25 cellular contexts compared by ENCODE assay signal in genomic region chr2:24644032-24644431, GRCh38.
DNase-seq lines count a peak whose midpoint lies in the region; ATAC-seq, FAIRE-seq and TF ChIP-seq lines count a peak whose summit lies in the region.
"Had no signal": no experiment of that assay in that cellular context is flagged by ENCODE, and none has a peak within 500 bp of the region (broad histone marks: within the 10 kb centered on the region; RNA-seq: fewer than 3 reads in every experiment).

No MANE protein-coding gene starts in this region.

- H3K27me3 ChIP-seq in K562 (ENCODE audit: control insufficient read depth in 2 of 2, insufficient read depth in 2 of 2, low read length in 2 of 2) (no peaks in the 10 kb centered on the region), pancreas (no peaks in the 10 kb centered on the region)
- H3K27me3 ChIP-seq: BE2C, BLaER1 had no signal

- POLR2A ChIA-PET in HEK293 (lab: Yijun Ruan, JAX) (no interaction called here), K562 (lab: Yijun Ruan, JAX) (interaction anchor here (1.3 kb wide), 1 partner anchor 16 kb away, joined by 4 read pairs; no protein-coding TSS in a partner anchor)

- no peaks in the 10 kb centered on the region for H3K36me3 ChIP-seq in HEK293 (ENCODE audit: control insufficient read depth in 2 of 2, insufficient read depth in 1 of 2, low read length in 2 of 2)
- peaks cover 4% of the 10 kb centered on the region; the same call in 2 of the 3 replicates for H3K36me3 ChIP-seq in K562 (ENCODE audit: control insufficient read depth, insufficient read depth, low read length)
- no peaks in the 10 kb centered on the region for H3K36me3 ChIP-seq in pancreas
- H3K36me3 ChIP-seq: BE2C, BLaER1 had no signal

- H3K9me3 ChIP-seq in HEK293 (ENCODE audit: control insufficient read depth, insufficient read depth, low read depth, low read length) = no peaks in the 10 kb centered on the region
- no peaks in the 10 kb centered on the region for H3K9me3 ChIP-seq in K562 (replicated peaks; ENCODE audit: control insufficient read depth, insufficient read depth, low read depth, low read length)
- H3K9me3 ChIP-seq in pancreas = no peaks in the 10 kb centered on the region
- H3K9me3 ChIP-seq: BE2C, BLaER1 had no signal

- no peak for TF ChIP-seq RAD21 in K562 (CRISPR knock-in tag; conservative IDR thresholded peaks at IDR 0.05 in 1 of 2, IDR thresholded peaks at IDR 0.05 in 1 of 2)

- DNase-seq in GM19239 (ENCODE audit: insufficient read length, low spot score) (no peak), K562 (ENCODE audit: extremely low read depth in 1 of 4, low spot score in 3 of 4) (no peak), pancreas (no peak), dermis blood vessel endothelial cell (no peak), cerebellar nuclear complex (lab: John Stamatoyannopoulos, UW) (no peak)
- DNase-seq: 8988T; ACHN; BE2C; C1 segment of cervical spinal cord; CD4-positive, alpha-beta memory T cell; CD4-positive, CD25-positive, alpha-beta regulatory T cell; CD8-positive, alpha-beta memory T cell; COR-L47; DMS 273 treated with DMSO at 0.1 percent for 48 hours; DMS153; DMS53; DMS79; DND-41; EL; GDM1 had no signal

- no peaks in the 10 kb centered on the region for H3K9me1 ChIP-seq in K562 (ENCODE audit: control insufficient read depth, insufficient read depth, low read length)

- H3K4me1 ChIP-seq in HEK293 (ENCODE audit: control insufficient read depth, insufficient read depth, low read length) (peaks cover 4% of the 10 kb centered on the region; the same call in 1 of the 2 replicates), K562 (replicated peaks in 1 of 2; ENCODE audit: control insufficient read depth in 2 of 2, insufficient read depth in 2 of 2, low read length in 2 of 2) (0 out of 5 replicates have a peak, but pooled peaks cover 0 to 2% of the 10 kb centered on the region in 2 experiments), pancreas (peaks cover 0 to 8% (median 6%) of the 10 kb centered on the region in 3 donors)
- H3K4me1 ChIP-seq: BE2C, BLaER1 had no signal

- in situ Hi-C loops in K562 (cut with MboI) = no loop called here

- H3K9ac ChIP-seq in K562 (ENCODE audit: insufficient read depth in 1 of 2, low read depth in 2 of 2, low read length in 2 of 2) = no peak overlapping the region
- H3K9ac ChIP-seq: BLaER1 had no signal

- ATAC-seq in K562 = no peak
- ATAC-seq in pancreas = peak in 3 of 4 donors; percentile 40 to 82 (median 51)
- no peak for ATAC-seq in GM21526 (IDR thresholded peaks at IDR 0.05; ENCODE audit: low FRiP score, unreplicated experiment)
- ATAC-seq: GM12878 had no signal

- WGBS in K562 (ENCODE audit: insufficient coverage, low coverage, missing lambda C conversion rate) = 84% methylated on average over 2 of the region's 2 CpGs
- 44 to 63% methylated on average over 2 of the region's 2 CpGs for WGBS in pancreas, 2 donors

- H3K4me2 ChIP-seq in K562 (ENCODE audit: insufficient read depth, low read length) = no peak overlapping the region
- H3K4me2 ChIP-seq: BLaER1 had no signal

- H3K79me2 ChIP-seq in K562 (ENCODE audit: control insufficient read depth, insufficient read depth, low read length) = peaks cover 4% of the 10 kb centered on the region; the same call in 1 of the 3 replicates

- no peak for TF ChIP-seq EP300 in K562 (IDR thresholded peaks at IDR 0.05; ENCODE audit: low read length)

- H3K4me3 ChIP-seq in HEK293 (ENCODE audit: low read depth, low read length) = no peak overlapping the region
- H3K4me3 ChIP-seq in K562 = no peak overlapping the region
- H3K4me3 ChIP-seq in pancreas = no peak overlapping the region
- H3K4me3 ChIP-seq: BLaER1, GM12878 had no signal

- TF ChIP-seq POLR2A in K562 (conservative IDR thresholded peaks at IDR 0.05) = no peak

- H3K27ac ChIP-seq in HEK293 (ENCODE audit: extremely low read depth, low read depth, low read length) = no peak overlapping the region
- H3K27ac ChIP-seq in K562 (ENCODE audit: extremely low read depth, low read depth, low read length) = no peak overlapping the region
- no peak overlapping the region for H3K27ac ChIP-seq in pancreas
- H3K27ac ChIP-seq: BLaER1 had no signal

- intact Hi-C loops in K562 (cut with micrococcal nuclease) = no loop called here
- intact Hi-C loops in pancreas (cut with DNase I) = no loop called here

- no TSS peak for BruUV-seq in K562 (replicated peaks; lab: Mats Ljungman, UMichigan)

- CTCF ChIA-PET in HEK293 (lab: Yijun Ruan, JAX) (interaction anchor here (0.6 kb wide), 1 partner anchor 560 kb away, joined by 3 read pairs; no protein-coding TSS in a partner anchor), K562 (lab: Yijun Ruan, JAX; ENCODE audit: low intra/inter-chr PET ratio) (no interaction called here)

- FAIRE-seq in GM19239 (lab: Jason Lieb, UNC) (peak; percentile 74), K562 (lab: Jason Lieb, UNC) (no peak), pancreas (lab: Jason Lieb, UNC) (no peak)
- FAIRE-seq: GM12878, GM12892 had no signal

- TF ChIP-seq CTCF in HEK293 (tag by site-specific recombination; IDR thresholded peaks at IDR 0.05) (no peak), K562 (IDR thresholded peaks at IDR 0.05 in 2 of 3, conservative IDR thresholded peaks at IDR 0.05 in 1 of 3; ENCODE audit: insufficient read depth in 2 of 3, low read depth in 1 of 3, low read length in 3 of 3) (no peak), pancreas (IDR thresholded peaks at IDR 0.05) (no peak)

- H4K20me1 ChIP-seq in K562 (replicated peaks; ENCODE audit: control insufficient read depth, insufficient read depth, low read length) = no peaks in the 10 kb centered on the region
- H4K20me1 ChIP-seq: BLaER1 had no signal

- no peak overlapping the region for H2AFZ ChIP-seq in K562 (ENCODE audit: low read depth, low read length)

TF ChIP-seq in HEK293, 187 proteins besides CTCF, POLR2A, EP300 and RAD21:
- TF ChIP-seq EGR2 (tag by site-specific recombination; IDR thresholded peaks at IDR 0.05; ENCODE audit: low read depth) (no peak), ZNF48 (tag by site-specific recombination; IDR thresholded peaks at IDR 0.05) (no peak), ZNF18 (tag by site-specific recombination; IDR thresholded peaks at IDR 0.05) (no peak), SCRT2 (tag by site-specific recombination; IDR thresholded peaks at IDR 0.05) (0 out of 2 replicates have a peak, but pooled peaks have one; percentile 27), ZNF292 (tag by site-specific recombination; IDR thresholded peaks at IDR 0.05; ENCODE audit: borderline replicate concordance, low read depth) (no peak)
TF ChIP-seq in HEK293: peak in this region for 1.

TF ChIP-seq in K562, 482 proteins besides CTCF, POLR2A, EP300 and RAD21:
- TF ChIP-seq CEBPB (tag; IDR thresholded peaks at IDR 0.05) (0 out of 2 replicates have a peak, but pooled peaks have one; percentile 29), MTA2 (IDR thresholded peaks at IDR 0.05; ENCODE audit: low read depth) (no peak), CBFA2T3 (IDR thresholded peaks at IDR 0.05) (no peak)

Comparison
In these comparisons a context has a peak if more than half of its experiments do, and no peak if none do; other contexts are left out.
1. ATAC-seq: peak in pancreas (3 of 4); none in K562 (single experiment) and GM21526 (single experiment).